8 cellular contexts compared by ENCODE assay signal in the genomic region with DNA sequence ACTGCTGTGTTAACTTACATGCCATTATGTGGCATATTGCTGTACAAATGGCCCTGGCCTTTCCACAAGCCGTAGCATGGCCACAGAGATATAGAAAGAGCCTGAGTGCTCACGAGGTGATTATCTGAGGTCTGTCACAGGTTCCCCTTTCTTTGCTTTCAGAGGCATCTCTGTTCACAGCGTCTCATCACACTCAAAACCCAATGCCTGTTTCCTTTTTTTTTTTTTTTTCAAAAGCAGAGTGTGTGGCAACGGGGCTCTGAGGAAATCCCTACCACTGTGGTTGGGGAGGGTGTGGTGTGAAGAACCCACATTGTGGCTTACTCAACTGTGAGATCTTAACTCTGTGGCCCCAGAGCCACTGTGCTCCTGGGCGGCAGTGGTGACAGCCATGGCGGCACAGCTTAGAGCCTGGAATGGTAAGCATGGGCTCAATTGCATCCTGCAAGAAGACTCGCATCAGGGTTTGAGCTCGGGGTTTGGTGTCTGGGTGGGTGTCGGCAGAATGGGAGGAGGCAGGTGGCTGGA. TPM values are rescaled to one million over a fixed set of nuclear protein-coding genes. Genes with fewer than 3 reads are reported as not detected.
DNase-seq lines count a peak whose midpoint lies in the region; ATAC-seq and TF ChIP-seq lines count a peak whose summit lies in the region.

No MANE protein-coding gene starts in this region.

- no peak for TF ChIP-seq CTCF in osteocyte (IDR thresholded peaks at IDR 0.05)

- H3K36me3 Mint-ChIP-seq in T-helper 2 cell treated with Interferon-gamma antibody and Interleukin-4, amounts not matched to agents 5 μg/mL and 100 μg/mL, for 36 hours (ENCODE audit: low read depth) = no peaks in the 10 kb centered on the region
- no peaks in the 10 kb centered on the region for H3K36me3 Mint-ChIP-seq in activated naive CD8-positive, alpha-beta T cell treated with anti-CD3 and anti-CD28 coated beads, Interleukin-2, amount 50 U/mL, for 24 hours (ENCODE audit: low read depth)
- H3K36me3 Mint-ChIP-seq in osteocyte (ENCODE audit: unreplicated experiment) = no peaks in the 10 kb centered on the region

- no peaks in the 10 kb centered on the region for H3K9me3 Mint-ChIP-seq in T-helper 2 cell treated with Interferon-gamma antibody and Interleukin-4, amounts not matched to agents 5 μg/mL and 100 μg/mL, for 36 hours
- no peaks in the 10 kb centered on the region for H3K9me3 Mint-ChIP-seq in activated naive CD8-positive, alpha-beta T cell treated with anti-CD3 and anti-CD28 coated beads, Interleukin-2, amount 50 U/mL, for 24 hours
- peaks cover 4% of the 10 kb centered on the region for H3K9me3 Mint-ChIP-seq in osteocyte (ENCODE audit: unreplicated experiment)

- H3K4me3 Mint-ChIP-seq in T-helper 2 cell treated with Interferon-gamma antibody and Interleukin-4, amounts not matched to agents 5 μg/mL and 100 μg/mL, for 36 hours = peak overlapping the region; percentile 76
- H3K4me3 Mint-ChIP-seq in activated naive CD8-positive, alpha-beta T cell treated with anti-CD3 and anti-CD28 coated beads, Interleukin-2, amount 50 U/mL, for 24 hours = peak overlapping the region; percentile 50
- H3K4me3 Mint-ChIP-seq in osteocyte (ENCODE audit: unreplicated experiment) = no peak overlapping the region

- peak; percentile 85 for ATAC-seq in GM18907 (IDR thresholded peaks at IDR 0.05; ENCODE audit: unreplicated experiment)
- peak; percentile 81 for ATAC-seq in HG03045 (IDR thresholded peaks at IDR 0.05; ENCODE audit: unreplicated experiment)
- peak; percentile 90 for ATAC-seq in activated naive CD8-positive, alpha-beta T cell treated with anti-CD3 and anti-CD28 coated beads, Interleukin-2, amount 50 U/mL, for 24 hours

- peak; percentile 70 for DNase-seq in T-helper 2 cell treated with Interferon-gamma antibody and Interleukin-4, amounts not matched to agents 5 μg/mL and 100 μg/mL, for 36 hours (ENCODE audit: low spot score)
- DNase-seq in activated naive CD8-positive, alpha-beta T cell treated with anti-CD3 and anti-CD28 coated beads, Interleukin-2, amount 50 U/mL, for 24 hours = peak; percentile 60
- DNase-seq in stimulated activated CD4-positive, alpha-beta T cell treated with anti-CD3 and anti-CD28 coated beads, TNF-alpha, amount 100 ng/mL, for 24 hours (ENCODE audit: low read depth in 3 of 3) = peak; percentile 8 to 52 (median 38)
- no peak for DNase-seq in AG08395 (ENCODE audit: low spot score)
- DNase-seq in iPS-NIHi7 (ENCODE audit: extremely low spot score) = no peak
- no peak for DNase-seq in osteocyte (ENCODE audit: extremely low spot score, unreplicated experiment)

- H3K27ac Mint-ChIP-seq in T-helper 2 cell treated with Interferon-gamma antibody and Interleukin-4, amounts not matched to agents 5 μg/mL and 100 μg/mL, for 36 hours = peak overlapping the region; percentile 66
- H3K27ac Mint-ChIP-seq in activated naive CD8-positive, alpha-beta T cell treated with anti-CD3 and anti-CD28 coated beads, Interleukin-2, amount 50 U/mL, for 24 hours = peak overlapping the region; percentile 72
- no peak overlapping the region for H3K27ac Mint-ChIP-seq in osteocyte (ENCODE audit: unreplicated experiment)

- H3K4me1 Mint-ChIP-seq in T-helper 2 cell treated with Interferon-gamma antibody and Interleukin-4, amounts not matched to agents 5 μg/mL and 100 μg/mL, for 36 hours (ENCODE audit: low read depth) = peaks cover 31% of the 10 kb centered on the region
- peaks cover 47% of the 10 kb centered on the region for H3K4me1 Mint-ChIP-seq in activated naive CD8-positive, alpha-beta T cell treated with anti-CD3 and anti-CD28 coated beads, Interleukin-2, amount 50 U/mL, for 24 hours
- H3K4me1 Mint-ChIP-seq in osteocyte (ENCODE audit: unreplicated experiment) = no peaks in the 10 kb centered on the region

- peaks cover 47% of the 10 kb centered on the region for H3K27me3 Mint-ChIP-seq in T-helper 2 cell treated with Interferon-gamma antibody and Interleukin-4, amounts not matched to agents 5 μg/mL and 100 μg/mL, for 36 hours (ENCODE audit: low read depth)
- H3K27me3 Mint-ChIP-seq in activated naive CD8-positive, alpha-beta T cell treated with anti-CD3 and anti-CD28 coated beads, Interleukin-2, amount 50 U/mL, for 24 hours = peaks cover 33% of the 10 kb centered on the region
- H3K27me3 Mint-ChIP-seq in osteocyte (ENCODE audit: unreplicated experiment) = no peaks in the 10 kb centered on the region

RNA-seq across cellular contexts. Expression of a gene that starts 30.8 kb away (rescaled TPM):
- 19.5 and 19.9 TPM in 2 replicates for total RNA-seq in osteocyte

Comparison
In these comparisons a context has a peak if more than half of its experiments do, and no peak if none do; other contexts are left out.
1. DNase-seq: peak in T-helper 2 cell treated with Interferon-gamma antibody and Interleukin-4, amounts not matched to agents 5 μg/mL and 100 μg/mL, for 36 hours (single experiment), activated naive CD8-positive, alpha-beta T cell treated with anti-CD3 and anti-CD28 coated beads, Interleukin-2, amount 50 U/mL, for 24 hours (single experiment) and stimulated activated CD4-positive, alpha-beta T cell treated with anti-CD3 and anti-CD28 coated beads, TNF-alpha, amount 100 ng/mL, for 24 hours (3 of 3); none in AG08395 (single experiment), iPS-NIHi7 (single experiment) and osteocyte (single experiment).
2. Peak in every context shown above with its lines, with median percentiles within 50 percentile points of each other: ATAC-seq.